In the genomic region with DNA sequence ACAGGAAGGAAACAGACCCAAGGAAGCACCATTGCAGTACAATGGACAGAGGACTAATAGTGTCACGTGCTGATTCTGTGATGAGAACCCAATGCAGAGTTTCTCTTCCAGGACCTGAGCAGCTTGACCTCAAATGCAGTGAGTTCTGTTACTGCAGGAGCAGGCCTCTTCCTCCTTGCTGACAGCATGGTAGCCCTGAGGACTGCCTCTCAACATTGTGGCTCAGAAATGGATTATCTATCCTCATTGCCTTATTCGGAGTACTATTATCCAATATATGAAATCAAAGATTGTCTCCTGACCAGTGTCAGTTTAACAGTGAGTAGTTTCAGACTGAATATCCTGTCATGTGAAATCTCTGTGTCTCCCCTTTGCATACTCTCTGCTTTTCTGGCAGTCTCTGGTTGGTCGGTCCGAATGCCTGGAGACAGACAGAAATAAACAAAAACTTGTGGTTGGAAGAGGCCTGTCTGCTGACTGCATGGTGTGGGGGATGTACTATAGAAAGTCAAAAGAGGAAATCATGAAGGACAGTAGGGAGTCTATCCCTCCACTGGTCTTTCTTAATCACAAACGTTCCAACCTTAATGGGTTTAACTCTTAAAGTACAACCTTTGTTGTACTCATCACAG, we compare ENCODE assay signal across 8 cellular contexts.
DNase-seq lines count a peak whose midpoint lies in the region; ATAC-seq lines count a peak whose summit lies in the region.
"Had no signal": no experiment of that assay in that cellular context is flagged by ENCODE, and none has a peak within 500 bp of the region (broad histone marks: within the 10 kb centered on the region; RNA-seq: fewer than 3 reads in every experiment).

No MANE protein-coding gene starts in this region.

- H3K4me1 Mint-ChIP-seq in stimulated activated naive B cell treated with anti-CD40 and anti-IgM and Interleukin-4, amounts not matched to agents 10 μg/mL and 1 μg/mL and 100 μg/mL, for 72 hours: peaks cover 19 to 33% of the 10 kb centered on the region in 2 donors
- H3K4me1 Mint-ChIP-seq in stimulated activated effector memory CD8-positive, alpha-beta T cell treated with anti-CD3 and anti-CD28 coated beads, Interleukin-12 subunit alpha, Interleukin-12 subunit beta, amount 100 ng/mL, for 72 hours: no peaks in the 10 kb centered on the region

- H3K4me3 Mint-ChIP-seq in stimulated activated naive B cell treated with anti-CD40 and anti-IgM and Interleukin-4, amounts not matched to agents 10 μg/mL and 1 μg/mL and 100 μg/mL, for 72 hours: peak overlapping the region; percentile 0 to 37
- H3K4me3 Mint-ChIP-seq in stimulated activated effector memory CD8-positive, alpha-beta T cell treated with anti-CD3 and anti-CD28 coated beads, Interleukin-12 subunit alpha, Interleukin-12 subunit beta, amount 100 ng/mL, for 72 hours: no peak overlapping the region

- peaks cover 5% of the 10 kb centered on the region in 2 donors for H3K9me3 Mint-ChIP-seq in stimulated activated naive B cell treated with anti-CD40 and anti-IgM and Interleukin-4, amounts not matched to agents 10 μg/mL and 1 μg/mL and 100 μg/mL, for 72 hours
- H3K9me3 Mint-ChIP-seq in stimulated activated effector memory CD8-positive, alpha-beta T cell treated with anti-CD3 and anti-CD28 coated beads, Interleukin-12 subunit alpha, Interleukin-12 subunit beta, amount 100 ng/mL, for 72 hours: no peaks in the 10 kb centered on the region

- DNase-seq in NOMO-1 (lab: John Stamatoyannopoulos, UW; ENCODE audit: unreplicated experiment in 2 of 2) (peak; percentile 93 to 99), islet precursor cell (no peak)
- peak; percentile 54 for DNase-seq in stimulated activated naive B cell treated with anti-CD40 and anti-IgM and Interleukin-4, amounts not matched to agents 10 μg/mL and 1 μg/mL and 100 μg/mL, for 72 hours
- DNase-seq in activated naive CD4-positive, alpha-beta T cell treated with Interleukin-2 at 50 U/mL for 16 hours: no peak
- no peak for DNase-seq in stimulated activated effector memory CD8-positive, alpha-beta T cell treated with anti-CD3 and anti-CD28 coated beads, Interleukin-12 subunit alpha, Interleukin-12 subunit beta, amount 100 ng/mL, for 72 hours (ENCODE audit: low spot score in 2 of 2)
- DNase-seq: GOT3 had no signal

- peak overlapping the region; percentile 65 for H3K27ac Mint-ChIP-seq in stimulated activated naive B cell treated with anti-CD40 and anti-IgM and Interleukin-4, amounts not matched to agents 10 μg/mL and 1 μg/mL and 100 μg/mL, for 72 hours
- H3K27ac Mint-ChIP-seq in stimulated activated effector memory CD8-positive, alpha-beta T cell treated with anti-CD3 and anti-CD28 coated beads, Interleukin-12 subunit alpha, Interleukin-12 subunit beta, amount 100 ng/mL, for 72 hours: no peak overlapping the region

- no peaks in the 10 kb centered on the region for H3K27me3 Mint-ChIP-seq in stimulated activated naive B cell treated with anti-CD40 and anti-IgM and Interleukin-4, amounts not matched to agents 10 μg/mL and 1 μg/mL and 100 μg/mL, for 72 hours

- peaks cover 13 to 26% of the 10 kb centered on the region in 2 donors for H3K36me3 Mint-ChIP-seq in stimulated activated naive B cell treated with anti-CD40 and anti-IgM and Interleukin-4, amounts not matched to agents 10 μg/mL and 1 μg/mL and 100 μg/mL, for 72 hours
- no peaks in the 10 kb centered on the region for H3K36me3 Mint-ChIP-seq in stimulated activated effector memory CD8-positive, alpha-beta T cell treated with anti-CD3 and anti-CD28 coated beads, Interleukin-12 subunit alpha, Interleukin-12 subunit beta, amount 100 ng/mL, for 72 hours

- peak; percentile 90 for ATAC-seq in GM19324 (IDR thresholded peaks at IDR 0.05; ENCODE audit: low FRiP score, unreplicated experiment)
- peak; percentile 97 for ATAC-seq in HG02938 (IDR thresholded peaks at IDR 0.05; ENCODE audit: unreplicated experiment)
- ATAC-seq in stimulated activated naive B cell treated with anti-CD40 and anti-IgM and Interleukin-4, amounts not matched to agents 10 μg/mL and 1 μg/mL and 100 μg/mL, for 72 hours (replicated peaks): peak; percentile 99
- ATAC-seq in stimulated activated effector memory CD8-positive, alpha-beta T cell treated with anti-CD3 and anti-CD28 coated beads, Interleukin-12 subunit alpha, Interleukin-12 subunit beta, amount 100 ng/mL, for 72 hours: no peak

Comparison
In these comparisons a context has a peak if more than half of its experiments do, and no peak if none do; other contexts are left out.
1. DNase-seq: peak in NOMO-1 (2 of 2) and stimulated activated naive B cell treated with anti-CD40 and anti-IgM and Interleukin-4, amounts not matched to agents 10 μg/mL and 1 μg/mL and 100 μg/mL, for 72 hours (single experiment); none in activated naive CD4-positive, alpha-beta T cell treated with Interleukin-2 at 50 U/mL for 16 hours (single experiment), islet precursor cell (single experiment) and stimulated activated effector memory CD8-positive, alpha-beta T cell treated with anti-CD3 and anti-CD28 coated beads, Interleukin-12 subunit alpha, Interleukin-12 subunit beta, amount 100 ng/mL, for 72 hours (0 of 2).